ENCODE assay signal across 21 cellular contexts in genomic region chr3:23294770-23295387, GRCh38.
DNase-seq lines count a peak whose midpoint lies in the region; ATAC-seq, FAIRE-seq and TF ChIP-seq lines count a peak whose summit lies in the region.
"Had no signal": no experiment of that assay in that cellular context is flagged by ENCODE, and none has a peak within 500 bp of the region (broad histone marks: within the 10 kb centered on the region; RNA-seq: fewer than 3 reads in every experiment).

No MANE protein-coding gene starts in this region.

- no peak overlapping the region for H3K27ac Mint-ChIP-seq in CD4-positive, alpha-beta T cell
- H3K27ac Mint-ChIP-seq: activated CD8-positive, alpha-beta T cell treated with anti-CD3 and anti-CD28 coated beads for 36 hours; activated naive CD8-positive, alpha-beta T cell; brain; type B pancreatic cell had no signal

- H3K4me2 ChIP-seq in OCI-LY7 (ENCODE audit: low read length) = peak overlapping the region; percentile 60

- H4K20me1 ChIP-seq in OCI-LY7 (ENCODE audit: insufficient read depth, low read length) = no peaks in the 10 kb centered on the region

- peaks cover 26% of the 10 kb centered on the region for H3K4me1 ChIP-seq in OCI-LY7 (ENCODE audit: insufficient read depth, low read length, poor library complexity, severe bottlenecking)

- no peak overlapping the region for H2AFZ ChIP-seq in OCI-LY7 (ENCODE audit: low read length)

- peaks cover 26% of the 10 kb centered on the region; the same call in 1 of the 2 replicates for H3K79me2 ChIP-seq in OCI-LY7 (ENCODE audit: insufficient read depth, low read depth, low read length)

- peak overlapping the region; percentile 50 for H3K27ac ChIP-seq in OCI-LY7 (ENCODE audit: low read depth, low read length, poor library complexity, severe bottlenecking)
- no peak overlapping the region for H3K27ac ChIP-seq in CD4-positive, alpha-beta T cell (ENCODE audit: low read depth, low read length)
- H3K27ac ChIP-seq: coronary artery had no signal

- no peaks in the 10 kb centered on the region for H3K4me1 Mint-ChIP-seq in CD4-positive, alpha-beta T cell (ENCODE audit: low read depth)
- H3K4me1 Mint-ChIP-seq: brain had no signal

- H3K9me3 ChIP-seq in OCI-LY7 (ENCODE audit: low read length) = no peaks in the 10 kb centered on the region
- H3K9me3 ChIP-seq in CD4-positive, alpha-beta T cell (ENCODE audit: control insufficient read depth, low read length) = no peaks in the 10 kb centered on the region

- peak; percentile 18 for FAIRE-seq in GM19239 (lab: Jason Lieb, UNC)

- H3K4me3 Mint-ChIP-seq in CD4-positive, alpha-beta T cell = no peak overlapping the region
- H3K4me3 Mint-ChIP-seq: activated CD8-positive, alpha-beta T cell treated with anti-CD3 and anti-CD28 coated beads for 36 hours; activated naive CD8-positive, alpha-beta T cell; activated T-cell treated with anti-CD3 and anti-CD28 coated beads, Interleukin-2, amount 50 U/mL, for 4 hours; brain; type B pancreatic cell had no signal

- H3K27me3 ChIP-seq in CD4-positive, alpha-beta T cell (ENCODE audit: control insufficient read depth, insufficient read depth, low read length) = no peaks in the 10 kb centered on the region

- CTCF ChIA-PET in OCI-LY7 (lab: Charles Lee; ENCODE audit: unreplicated experiment) = no interaction called here
- CTCF ChIA-PET in CD4-positive, alpha-beta T cell (lab: Charles Lee) = no interaction called here

- intact Hi-C loops in OCI-LY7 (cut with micrococcal nuclease; ENCODE audit: unreplicated experiment) = no loop called here
- intact Hi-C loops in CD4-positive, alpha-beta T cell (cut with DNase I, micrococcal nuclease) = no loop called here

- H3K4me3 ChIP-seq in OCI-LY7 (ENCODE audit: low read depth, low read length, poor library complexity, severe bottlenecking) = peak overlapping the region; percentile 18
- H3K4me3 ChIP-seq: coronary artery had no signal

- POLR2A ChIA-PET in OCI-LY7 (lab: Charles Lee) = interaction anchor here (1.1 to 1.4 kb wide), 2 partner anchors 9 to 86 kb away, joined by 3 to 4 read pairs; no protein-coding TSS in a partner anchor
- POLR2A ChIA-PET in CD4-positive, alpha-beta T cell (lab: Charles Lee) = no interaction called here

- H3K9me2 ChIP-seq in OCI-LY7 (ENCODE audit: insufficient read depth, low read length) = no peaks in the 10 kb centered on the region

- no peaks in the 10 kb centered on the region for H3K27me3 Mint-ChIP-seq in CD4-positive, alpha-beta T cell
- H3K27me3 Mint-ChIP-seq: activated CD8-positive, alpha-beta T cell treated with anti-CD3 and anti-CD28 coated beads for 36 hours; activated naive CD8-positive, alpha-beta T cell; IgD-negative memory B cell; type B pancreatic cell had no signal

- peaks cover 8% of the 10 kb centered on the region; the same call in 1 of the 2 replicates for H3K36me3 ChIP-seq in OCI-LY7 (ENCODE audit: insufficient read depth, low read length)

- DNase-seq in GM19239 (ENCODE audit: insufficient read length, low spot score) (no peak), OCI-LY7 (ENCODE audit: low spot score) (peak; percentile 27), NCI-H748 (lab: John Stamatoyannopoulos, UW; ENCODE audit: unreplicated experiment) (no peak), T-helper 2 cell (no peak)
- DNase-seq in CD4-positive, alpha-beta T cell = no peak
- DNase-seq: activated CD8-positive, alpha-beta T cell treated with anti-CD3 and anti-CD28 coated beads for 36 hours; activated T-cell treated with anti-CD3 and anti-CD28 coated beads, Interleukin-2, amount 50 U/mL, for 4 hours; NCI-H2029; NCI-H510A treated with DMSO at 0.1 percent for 48 hours; right cardiac atrium; SHP77; stimulated activated CD4-positive, alpha-beta T cell treated with anti-CD3 and anti-CD28 coated beads, Interleukin-15, amount 100 ng/mL, for 24 hours; stimulated activated naive CD8-positive, alpha-beta T cell treated with anti-CD3 and anti-CD28 coated beads, Interleukin-15, Interleukin-2, amounts not matched to agents 100 U/mL and 50 U/mL, for 24 hours had no signal

- ATAC-seq in GM18498 (IDR thresholded peaks at IDR 0.05; ENCODE audit: unreplicated experiment) (peak; percentile 79), HG02852 (IDR thresholded peaks at IDR 0.05; ENCODE audit: unreplicated experiment) (peak; percentile 66), esophagus mucosa (no peak)
- no peak for ATAC-seq in CD4-positive, alpha-beta T cell (ENCODE audit: poor library complexity)
- ATAC-seq: activated CD8-positive, alpha-beta T cell treated with anti-CD3 and anti-CD28 coated beads for 36 hours; activated T-cell treated with anti-CD3 and anti-CD28 coated beads, Interleukin-2, amount 50 U/mL, for 4 hours; right cardiac atrium; stimulated activated naive CD8-positive, alpha-beta T cell treated with anti-CD3 and anti-CD28 coated beads, Interleukin-15, Interleukin-2, amounts not matched to agents 100 U/mL and 50 U/mL, for 24 hours had no signal

- no peaks in the 10 kb centered on the region for H3K36me3 Mint-ChIP-seq in CD4-positive, alpha-beta T cell (ENCODE audit: low read depth)

- peaks cover 2% of the 10 kb centered on the region for H3K9me3 Mint-ChIP-seq in CD4-positive, alpha-beta T cell
- H3K9me3 Mint-ChIP-seq: activated T-cell treated with anti-CD3 and anti-CD28 coated beads, Interleukin-2, amount 50 U/mL, for 4 hours; IgD-negative memory B cell; type B pancreatic cell had no signal

- BruUV-seq in OCI-LY7 (replicated peaks; lab: Mats Ljungman, UMichigan) = no TSS peak

- no peak for TF ChIP-seq CTCF in OCI-LY7 (conservative IDR thresholded peaks at IDR 0.05; ENCODE audit: low read length)
- no peak for TF ChIP-seq CTCF in CD4-positive, alpha-beta T cell (IDR thresholded peaks at IDR 0.05)

Comparison
In these comparisons a context has a peak if more than half of its experiments do, and no peak if none do; other contexts are left out.
1. ATAC-seq: peak in GM18498 (single experiment) and HG02852 (single experiment); none in esophagus mucosa (single experiment) and CD4-positive, alpha-beta T cell (single experiment).